29 cellular contexts compared by ENCODE assay signal in the genomic region with DNA sequence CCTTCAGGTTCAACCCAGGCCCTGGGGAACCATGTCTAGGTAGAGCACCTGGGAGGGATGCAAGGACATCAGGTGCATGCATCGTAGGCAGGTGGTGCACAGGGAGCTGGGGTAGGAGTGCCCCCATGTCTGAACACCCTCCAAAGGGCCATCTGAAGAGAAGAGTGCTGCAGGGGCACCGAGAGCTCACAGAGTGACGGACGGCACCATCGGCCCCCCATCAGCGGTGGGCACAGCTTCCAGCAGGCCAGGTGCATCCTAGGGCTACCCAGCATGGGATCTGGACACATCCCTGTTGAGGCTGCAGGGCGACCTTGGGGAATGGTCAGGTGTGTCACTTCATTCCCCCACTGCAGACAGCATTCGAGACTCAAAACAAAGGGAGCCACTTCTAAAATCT.
"Had no signal": no experiment of that assay in that cellular context is flagged by ENCODE, and none has a peak within 500 bp of the region (broad histone marks: within the 10 kb centered on the region; RNA-seq: fewer than 3 reads in every experiment).

No MANE protein-coding gene starts in this region.

- H3K4me2 ChIP-seq: neural progenitor cell, smooth muscle cell had no signal

- H3K9me3 ChIP-seq: heart left ventricle, left lung, lower lobe of right lung, neutrophil, pancreas, prostate gland, tibial nerve, upper lobe of left lung had no signal

- H3K4me1 ChIP-seq: left lung, lower lobe of right lung, neural progenitor cell, pancreas, prostate gland, tibial nerve, upper lobe of left lung had no signal

- H3K36me3 ChIP-seq: heart left ventricle, left lung, lower lobe of right lung, neural progenitor cell, neutrophil, pancreas, prostate gland, tibial nerve, upper lobe of left lung had no signal

- H3K27me3 ChIP-seq: pancreas, tibial nerve, upper lobe of left lung had no signal

- DNase-seq: heart left ventricle; hypothalamus; immature natural killer cell; kidney; left colon; left lung; lower lobe of right lung; mammary epithelial cell; mesenchymal stem cell; naive B cell; natural killer cell; nephron progenitor cell; occipital lobe; pancreas; right cardiac atrium; stimulated activated CD4-positive, alpha-beta T cell treated with anti-CD3 and anti-CD28 coated beads, Interleukin-1b, Interleukin-23, amount 100 ng/mL, for 48 hours; stimulated activated CD4-positive, alpha-beta T cell treated with anti-CD3 and anti-CD28 coated beads, Interleukin-2, amount 100 ng/mL, for 48 hours; stimulated activated CD4-positive, alpha-beta T cell treated with anti-CD3 and anti-CD28 coated beads, Interleukin-4, amount 100 ng/mL, for 4 hours; stimulated activated CD8-positive, alpha-beta memory T cell treated with anti-CD3 and anti-CD28 coated beads, Interleukin-4, amount 100 ng/mL, for 48 hours; stimulated activated naive CD4-positive, alpha-beta T cell treated with Interleukin-2 at 50 U/mL for 16 hours; stimulated activated naive CD8-positive, alpha-beta T cell treated with anti-CD3 and anti-CD28 coated beads, Interleukin-15, amount 100 ng/mL, for 72 hours; substantia nigra had no signal

- H3K4me3 ChIP-seq: heart left ventricle, left lung, lower lobe of right lung, neural progenitor cell, pancreas, prostate gland, smooth muscle cell, tibial nerve, upper lobe of left lung had no signal

- ATAC-seq: heart left ventricle; left colon; left lung; natural killer cell; pancreas; right cardiac atrium; stimulated activated memory B cell treated with anti-CD40 and anti-IgM and Interleukin-4, amounts not matched to agents 10 μg/mL and 1 μg/mL and 100 μg/mL, for 72 hours; stimulated activated naive CD8-positive, alpha-beta T cell treated with anti-CD3 and anti-CD28 coated beads, Interleukin-15, amount 100 ng/mL, for 72 hours had no signal

- H3K9ac ChIP-seq: neural progenitor cell had no signal

- H3K27ac ChIP-seq: heart left ventricle, left lung, lower lobe of right lung, neural progenitor cell, neutrophil, pancreas, prostate gland, tibial nerve, upper lobe of left lung had no signal
